In genomic region chr19:46745521-46746280, GRCh38 we compare ENCODE assay signal across 8 cellular contexts. TPM values are rescaled to one million over a fixed set of nuclear protein-coding genes. Genes with fewer than 3 reads are reported as not detected.
A peak's percentile ranks its signal among the peaks of the same experiment; 100 is the strongest.
DNase-seq lines count a peak whose midpoint lies in the region; ATAC-seq and TF ChIP-seq lines count a peak whose summit lies in the region.

Gene FKRP (plus strand): TSS chr19:46746057. CDS start chr19:46755451, 9,394 bp downstream.

- TF ChIP-seq CTCF in GM12875 (IDR thresholded peaks at IDR 0.05; ENCODE audit: borderline replicate concordance, insufficient read depth, low read depth, low read length): no peak
- TF ChIP-seq CTCF in activated B cell treated with CpG ODN at 0.5 μM for 24 hours (IDR thresholded peaks at IDR 0.05): no peak
- TF ChIP-seq CTCF in stomach (IDR thresholded peaks at IDR 0.05): no peak

- H3K9me3 ChIP-seq in ectodermal cell (ENCODE audit: control insufficient read depth, low read length) (no peaks in the 10 kb centered on the region), mesodermal cell (ENCODE audit: control insufficient read depth, low read length) (no peaks in the 10 kb centered on the region), stomach (no peaks in the 10 kb centered on the region)

- H3K36me3 ChIP-seq in ectodermal cell (ENCODE audit: control insufficient read depth, insufficient read depth, low read length) (no peaks in the 10 kb centered on the region), mesodermal cell (ENCODE audit: control insufficient read depth, insufficient read depth, low read length) (peaks cover 50% of the 10 kb centered on the region), stomach (peaks cover 3 to 40% (median 20%) of the 10 kb centered on the region in 4 donors)

- H3K27me3 Mint-ChIP-seq in activated B cell treated with CpG ODN at 0.5 μM for 24 hours: no peaks in the 10 kb centered on the region

- DNase-seq in activated B cell treated with CpG ODN at 0.5 μM for 24 hours (peak; percentile 57), stomach (peak; percentile 32), SKM-1 (lab: John Stamatoyannopoulos, UW; ENCODE audit: unreplicated experiment) (no peak), putamen (ENCODE audit: low spot score) (no peak)

- CTCF ChIA-PET in activated B cell treated with CpG ODN at 0.5 μM for 24 hours (lab: Charles Lee): no interaction called here

- peaks cover 64% of the 10 kb centered on the region for H3K4me1 Mint-ChIP-seq in activated B cell treated with CpG ODN at 0.5 μM for 24 hours

- peak within 1 kb of the TSS; percentile 67 for H3K27ac ChIP-seq in ectodermal cell (ENCODE audit: insufficient read depth, low read depth, low read length, poor library complexity, severe bottlenecking)
- peak within 1 kb of the TSS; percentile 69 for H3K27ac ChIP-seq in mesodermal cell (ENCODE audit: low read depth, low read length, severe bottlenecking)
- peak within 1 kb of the TSS; percentile 87 to 95 (median 89) for H3K27ac ChIP-seq in stomach

- H3K4me3 Mint-ChIP-seq in activated B cell treated with CpG ODN at 0.5 μM for 24 hours: peak within 1 kb of the TSS; percentile 94

- no peaks in the 10 kb centered on the region for H3K9me3 Mint-ChIP-seq in activated B cell treated with CpG ODN at 0.5 μM for 24 hours

- POLR2A ChIA-PET in activated B cell treated with CpG ODN at 0.5 μM for 24 hours (lab: Charles Lee): interaction anchor here (0.6 to 1.6 kb wide), 6 partner anchors 8 to 145 kb away, joined by 3 to 6 read pairs (median 5); partner anchors contain the start of gene CALM3

- H3K4me3 ChIP-seq in GM12875 (ENCODE audit: low read depth, low read length): peak within 1 kb of the TSS; percentile 77
- H3K4me3 ChIP-seq in ectodermal cell (ENCODE audit: insufficient read depth, low read depth, low read length): peak within 1 kb of the TSS; percentile 91
- H3K4me3 ChIP-seq in mesodermal cell (ENCODE audit: extremely low read depth, insufficient read depth, low read length, poor library complexity, severe bottlenecking): peak within 1 kb of the TSS; percentile 88
- peak within 1 kb of the TSS; percentile 95 to 99 (median 98) for H3K4me3 ChIP-seq in stomach

- H3K27me3 ChIP-seq in ectodermal cell (ENCODE audit: control insufficient read depth, insufficient read depth, low read length, poor library complexity, severe bottlenecking): no peaks in the 10 kb centered on the region
- no peaks in the 10 kb centered on the region for H3K27me3 ChIP-seq in stomach

- no peak for TF ChIP-seq POLR2A in stomach (IDR thresholded peaks at IDR 0.05)

- H3K4me1 ChIP-seq in ectodermal cell (ENCODE audit: control insufficient read depth, insufficient read depth, low read length) (peaks cover 13% of the 10 kb centered on the region), mesodermal cell (ENCODE audit: control insufficient read depth, insufficient read depth, low read length, poor library complexity, severe bottlenecking) (peaks cover 14% of the 10 kb centered on the region), stomach (peaks cover 38 to 74% (median 56%) of the 10 kb centered on the region in 4 donors)

- WGBS in ectodermal cell, 2 experiments: 0% methylated on average over 68 of the region's 68 CpGs
- 0 to 1% methylated on average over 40 to 49 of the region's 68 CpGs for WGBS in mesodermal cell (ENCODE audit: insufficient coverage in 2 of 2), 2 experiments
- WGBS in stomach, 5 donors: 0 to 3% (median 1%) methylated on average over 25 to 67 of the region's 68 CpGs

- H3K36me3 Mint-ChIP-seq in activated B cell treated with CpG ODN at 0.5 μM for 24 hours (ENCODE audit: low read depth): peaks cover 32% of the 10 kb centered on the region

- peak; percentile 45 for ATAC-seq in HG03097 (IDR thresholded peaks at IDR 0.05; ENCODE audit: low FRiP score, unreplicated experiment)
- peak; percentile 67 for ATAC-seq in activated B cell treated with CpG ODN at 0.5 μM for 24 hours (ENCODE audit: low read depth)

- peak within 1 kb of the TSS; percentile 83 for H3K27ac Mint-ChIP-seq in activated B cell treated with CpG ODN at 0.5 μM for 24 hours

- intact Hi-C loops in activated B cell treated with CpG ODN at 0.5 μM for 24 hours (cut with micrococcal nuclease): loop anchor here (2.0 to 5.0 kb wide), 3 partner anchors 27 to 145 kb away; partner anchors contain the start of genes CALM3 and SLC1A5
- intact Hi-C loops in stomach (cut with DNase I; ENCODE audit: low total_unique reads): no loop called here

- no peak for TF ChIP-seq EP300 in stomach (IDR thresholded peaks at IDR 0.05)

RNA-seq across cellular contexts. Expression of gene FKRP, which starts in this region (rescaled TPM):
- 28.3 and 35.8 TPM in 2 replicates for total RNA-seq in activated B cell treated with CpG ODN at 0.5 μM for 24 hours
- polyA plus RNA-seq in ectodermal cell (2013, experiment 1 of 4): 37.5 TPM
- polyA plus RNA-seq in ectodermal cell (2013, experiment 2 of 4): 41.8 TPM
- polyA plus RNA-seq in ectodermal cell (2013, experiment 3 of 4): 30.9 TPM
- polyA plus RNA-seq in ectodermal cell (2013, experiment 4 of 4): 32.6 TPM
- polyA plus RNA-seq in mesodermal cell (2013, experiment 1 of 2): 21.2 TPM
- 16.9 TPM for polyA plus RNA-seq in mesodermal cell (2013, experiment 2 of 2)
- 10 to 100 TPM in 4 of 5 donors, 1 to 10 TPM in 1; 8.8 to 76.3 (median 15.2) TPM for total RNA-seq in stomach
- polyA plus RNA-seq in stomach: 1 to 10 TPM; 6.0 to 7.5 (median 6.5) TPM

Comparison
In these comparisons a context has a peak if more than half of its experiments do, and no peak if none do; other contexts are left out.
1. DNase-seq: peak in activated B cell treated with CpG ODN at 0.5 μM for 24 hours (single experiment) and stomach (single experiment); none in SKM-1 (single experiment) and putamen (single experiment).
2. Peak in every context shown above with its lines, with median percentiles within 50 percentile points of each other: H3K4me3 ChIP-seq and H3K27ac ChIP-seq.